ENCODE assay signal across 24 cellular contexts in the genomic region with DNA sequence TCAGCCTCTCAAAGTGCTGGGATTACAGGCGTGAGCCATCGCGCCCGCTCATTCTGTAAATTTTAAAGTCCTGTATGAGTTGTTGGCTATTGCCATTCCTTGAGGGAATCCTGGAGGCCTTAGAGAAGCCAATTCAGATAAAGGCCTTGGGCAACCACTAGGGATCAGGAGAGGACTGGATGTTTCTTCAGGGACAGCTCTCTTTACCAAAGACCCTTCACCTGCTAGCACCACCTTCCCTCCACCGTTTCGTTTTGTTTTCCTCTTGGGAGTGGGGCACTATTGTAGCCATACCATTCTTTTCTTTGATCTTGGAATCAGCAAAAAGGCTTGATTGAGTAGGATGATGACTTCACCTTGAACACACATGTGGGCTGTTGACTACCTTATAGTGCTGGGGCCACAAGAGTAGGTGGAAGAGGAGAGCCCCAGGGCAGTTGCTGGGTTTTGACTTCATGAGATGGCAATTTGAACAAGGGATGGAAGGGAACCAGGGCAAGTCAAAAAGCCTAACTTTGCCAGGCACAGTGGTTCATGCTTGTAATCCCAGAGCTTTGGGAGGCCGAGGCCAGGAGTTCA. TPM values are rescaled to one million over a fixed set of nuclear protein-coding genes. Genes with fewer than 3 reads are reported as not detected.
"Had no signal": no experiment of that assay in that cellular context is flagged by ENCODE, and none has a peak within 500 bp of the region (broad histone marks: within the 10 kb centered on the region; RNA-seq: fewer than 3 reads in every experiment).

No MANE protein-coding gene starts in this region.

- DNase-seq: activated CD4-positive, alpha-beta T cell treated with anti-CD3 and anti-CD28 coated beads, Interleukin-2, amount 50 U/mL, for 4 hours; activated CD8-positive, alpha-beta memory T cell treated with anti-CD3 and anti-CD28 coated beads for 24 hours; activated CD8-positive, alpha-beta memory T cell treated with anti-CD3 and anti-CD28 coated beads, Interleukin-2, amount 50 U/mL, for 4 hours; activated naive CD4-positive, alpha-beta T cell treated with Interleukin-2 at 50 U/mL for 16 hours; activated naive CD8-positive, alpha-beta T cell treated with anti-CD3 and anti-CD28 coated beads for 36 hours; activated T-cell treated with anti-CD3 and anti-CD28 coated beads, Interleukin-2, amount 50 U/mL, for 24 hours; central memory CD4-positive, alpha-beta T cell; esophagus squamous epithelium; heart left ventricle; lower lobe of right lung; naive thymus-derived CD4-positive, alpha-beta T cell; retina; stimulated activated naive CD8-positive, alpha-beta T cell treated with anti-CD3 and anti-CD28 coated beads, Interleukin-15, amount 100 ng/mL, for 72 hours; T-cell had no signal

- FAIRE-seq: astrocyte, urothelium cell line had no signal

- H3K27ac ChIP-seq: esophagus squamous epithelium, heart left ventricle, lower lobe of right lung, suprapubic skin, tibial nerve had no signal

- H3K9me3 ChIP-seq: esophagus squamous epithelium, heart left ventricle, lower lobe of right lung, suprapubic skin, tibial nerve had no signal

- H3K36me3 ChIP-seq: esophagus squamous epithelium, heart left ventricle, lower lobe of right lung, suprapubic skin, tibial nerve had no signal

- ATAC-seq: activated T-helper 17 cell treated with anti-CD3 and anti-CD28 coated beads, Interleukin-2, amount 50 U/mL, for 72 hours; heart left ventricle; left lobe of liver; lower lobe of right lung; naive thymus-derived CD4-positive, alpha-beta T cell; stimulated activated naive CD8-positive, alpha-beta T cell treated with anti-CD3 and anti-CD28 coated beads, Interleukin-15, amount 100 ng/mL, for 72 hours; T-cell had no signal

- H3K27me3 ChIP-seq: esophagus squamous epithelium, heart left ventricle, suprapubic skin, tibial nerve had no signal

- H3K4me1 ChIP-seq: esophagus squamous epithelium, heart left ventricle, lower lobe of right lung, suprapubic skin, tibial nerve had no signal

- H3K4me3 ChIP-seq: esophagus squamous epithelium, heart left ventricle, lower lobe of right lung, suprapubic skin, tibial nerve had no signal

RNA-seq across cellular contexts. Expression of a gene that starts 7.0 kb away (rescaled TPM):
- total RNA-seq: activated naive CD8-positive, alpha-beta T cell treated with anti-CD3 and anti-CD28 coated beads for 36 hours; activated T-helper 17 cell treated with anti-CD3 and anti-CD28 coated beads, Interleukin-2, amount 50 U/mL, for 72 hours; astrocyte; dermis microvascular lymphatic vessel endothelial cell; esophagus squamous epithelium; heart left ventricle; kidney epithelial cell; left lobe of liver; lower lobe of right lung; naive thymus-derived CD4-positive, alpha-beta T cell; neural crest cell; omental fat pad; suprapubic skin; T-cell; tibial nerve had no signal
- polyA plus RNA-seq: heart left ventricle; naive thymus-derived CD4-positive, alpha-beta T cell had no signal
